ENCODE assay signal across 10 cellular contexts in genomic region chr14:71400821-71401447, GRCh38.
DNase-seq lines count a peak whose midpoint lies in the region; ATAC-seq and TF ChIP-seq lines count a peak whose summit lies in the region.
"Had no signal": no experiment of that assay in that cellular context is flagged by ENCODE, and none has a peak within 500 bp of the region (broad histone marks: within the 10 kb centered on the region; RNA-seq: fewer than 3 reads in every experiment).

No MANE protein-coding gene starts in this region.

- POLR2A ChIA-PET in HEK293 (lab: Yijun Ruan, JAX) = no interaction called here

- no peaks in the 10 kb centered on the region for H3K9me3 ChIP-seq in HEK293 (ENCODE audit: control insufficient read depth, insufficient read depth, low read depth, low read length)
- no peaks in the 10 kb centered on the region for H3K9me3 ChIP-seq in aorta (ENCODE audit: control insufficient read depth, low read length)

- peaks cover 23% of the 10 kb centered on the region for H3K36me3 Mint-ChIP-seq in activated T-helper 2 cell treated with anti-CD3 and anti-CD28 coated beads, Interferon-gamma antibody, Interleukin-2, Interleukin-4, amounts not matched to agents 10 μg/mL and 5 μg/mL and 100 μg/mL, durations not matched to agents 14 hours and 24 hours and 36 hours (ENCODE audit: low read depth)
- H3K36me3 Mint-ChIP-seq in memory B cell = peaks cover 8% of the 10 kb centered on the region

- peaks cover 10% of the 10 kb centered on the region for H3K4me1 ChIP-seq in HEK293 (ENCODE audit: control insufficient read depth, insufficient read depth, low read length)
- peaks cover 2 to 3% of the 10 kb centered on the region in 2 donors for H3K4me1 ChIP-seq in aorta (ENCODE audit: control insufficient read depth in 1 of 2, insufficient read depth in 2 of 2, low read length in 2 of 2)

- H3K36me3 ChIP-seq in HEK293 (ENCODE audit: control insufficient read depth in 2 of 2, insufficient read depth in 1 of 2, low read length in 2 of 2) (no peaks in the 10 kb centered on the region), aorta (ENCODE audit: control insufficient read depth in 1 of 2, insufficient read depth in 2 of 2, low read length in 1 of 2) (no peaks in the 10 kb centered on the region)

- peak overlapping the region; percentile 7 for H3K4me3 Mint-ChIP-seq in activated T-helper 2 cell treated with anti-CD3 and anti-CD28 coated beads, Interferon-gamma antibody, Interleukin-2, Interleukin-4, amounts not matched to agents 10 μg/mL and 5 μg/mL and 100 μg/mL, durations not matched to agents 14 hours and 24 hours and 36 hours (ENCODE audit: low read depth)
- H3K4me3 Mint-ChIP-seq in memory B cell = peak overlapping the region; percentile 40

- H3K4me1 Mint-ChIP-seq in activated T-helper 2 cell treated with anti-CD3 and anti-CD28 coated beads, Interferon-gamma antibody, Interleukin-2, Interleukin-4, amounts not matched to agents 10 μg/mL and 5 μg/mL and 100 μg/mL, durations not matched to agents 14 hours and 24 hours and 36 hours (ENCODE audit: low read depth) = peaks cover 51% of the 10 kb centered on the region
- H3K4me1 Mint-ChIP-seq in memory B cell = peaks cover 29% of the 10 kb centered on the region

- no peaks in the 10 kb centered on the region for H3K27me3 ChIP-seq in aorta (ENCODE audit: control insufficient read depth in 1 of 2, insufficient read depth in 2 of 2, low read length in 1 of 2)

- no peaks in the 10 kb centered on the region for H3K9me3 Mint-ChIP-seq in activated T-helper 2 cell treated with anti-CD3 and anti-CD28 coated beads, Interferon-gamma antibody, Interleukin-2, Interleukin-4, amounts not matched to agents 10 μg/mL and 5 μg/mL and 100 μg/mL, durations not matched to agents 14 hours and 24 hours and 36 hours
- H3K9me3 Mint-ChIP-seq in memory B cell = no peaks in the 10 kb centered on the region

- DNase-seq in Daoy (ENCODE audit: low read depth) (peak; percentile 32), memory B cell (ENCODE audit: low spot score in 2 of 2) (peak in 1 of 2 donors; percentile 68), NCI-H82 treated with DMSO at 0.1 percent for 48 hours (lab: John Stamatoyannopoulos, UW; ENCODE audit: unreplicated experiment) (no peak), lower leg skin (ENCODE audit: low spot score in 2 of 2) (no peak), aorta (no peak), HuH-7 (ENCODE audit: low spot score) (no peak)
- DNase-seq in activated T-helper 2 cell treated with anti-CD3 and anti-CD28 coated beads, Interferon-gamma antibody, Interleukin-2, Interleukin-4, amounts not matched to agents 10 μg/mL and 5 μg/mL and 100 μg/mL, durations not matched to agents 14 hours and 24 hours and 36 hours (ENCODE audit: low spot score) = no peak
- DNase-seq: COR-L47; stimulated activated CD8-positive, alpha-beta memory T cell treated with anti-CD3 and anti-CD28 coated beads, Interleukin-4, amount 100 ng/mL, for 48 hours had no signal

- no peaks in the 10 kb centered on the region for H3K27me3 Mint-ChIP-seq in activated T-helper 2 cell treated with anti-CD3 and anti-CD28 coated beads, Interferon-gamma antibody, Interleukin-2, Interleukin-4, amounts not matched to agents 10 μg/mL and 5 μg/mL and 100 μg/mL, durations not matched to agents 14 hours and 24 hours and 36 hours (ENCODE audit: low read depth)
- no peaks in the 10 kb centered on the region for H3K27me3 Mint-ChIP-seq in memory B cell

- no peak for TF ChIP-seq POLR2A in lower leg skin (IDR thresholded peaks at IDR 0.05)

- TF ChIP-seq CTCF in HEK293 (tag by site-specific recombination; IDR thresholded peaks at IDR 0.05) (no peak), lower leg skin (IDR thresholded peaks at IDR 0.05) (no peak)

- H3K27ac ChIP-seq in HEK293 (ENCODE audit: extremely low read depth, low read depth, low read length) (no peak overlapping the region), aorta (ENCODE audit: low read depth in 1 of 2, low read length in 2 of 2) (no peak overlapping the region)

- peak; percentile 52 for ATAC-seq in memory B cell (ENCODE audit: low read depth)
- no peak for ATAC-seq in aorta (ENCODE audit: low FRiP score)

- no peak overlapping the region for H3K4me3 ChIP-seq in HEK293 (ENCODE audit: low read depth, low read length)
- H3K4me3 ChIP-seq in lower leg skin (ENCODE audit: low read depth, poor library complexity, severe bottlenecking) = no peak overlapping the region
- H3K4me3 ChIP-seq in aorta (ENCODE audit: low read length in 2 of 2) = no peak overlapping the region

- WGBS in lower leg skin, 2 donors = 68 to 74% methylated on average over 3 of the region's 3 CpGs
- 22 to 25% methylated on average over 3 of the region's 3 CpGs for WGBS in aorta, 2 donors

- H3K27ac Mint-ChIP-seq in activated T-helper 2 cell treated with anti-CD3 and anti-CD28 coated beads, Interferon-gamma antibody, Interleukin-2, Interleukin-4, amounts not matched to agents 10 μg/mL and 5 μg/mL and 100 μg/mL, durations not matched to agents 14 hours and 24 hours and 36 hours = peak overlapping the region; percentile 74
- peak overlapping the region; percentile 98 for H3K27ac Mint-ChIP-seq in memory B cell

- CTCF ChIA-PET in HEK293 (lab: Yijun Ruan, JAX) = interaction anchor here (1.2 kb wide), 1 partner anchor 192 kb away, joined by 3 read pairs; no protein-coding TSS in a partner anchor

- intact Hi-C loops in activated T-helper 2 cell treated with anti-CD3 and anti-CD28 coated beads, Interferon-gamma antibody, Interleukin-2, Interleukin-4, amounts not matched to agents 10 μg/mL and 5 μg/mL and 100 μg/mL, durations not matched to agents 14 hours and 24 hours and 36 hours (cut with micrococcal nuclease) = no loop called here
- intact Hi-C loops in lower leg skin (cut with DNase I; ENCODE audit: low total_unique reads) (no loop called here), aorta (cut with DNase I) (loop anchor here (5.0 kb wide), 2 partner anchors 39 to 79 kb away; partner anchors contain the start of gene SIPA1L1 (in 1 of the 2))

TF ChIP-seq in HEK293, 187 proteins besides CTCF, POLR2A, EP300 and RAD21 (continues in another document):
- TF ChIP-seq TRIM28 (IDR thresholded peaks at IDR 0.05; ENCODE audit: borderline replicate concordance, low read length) = peak; percentile 69
- TF ChIP-seq ZNF148 (tag by site-specific recombination; IDR thresholded peaks at IDR 0.05; ENCODE audit: borderline replicate concordance) = no peak
- no peak for TF ChIP-seq ZNF629 (tag by site-specific recombination; IDR thresholded peaks at IDR 0.05)
- no peak for TF ChIP-seq BCL11B (tag by site-specific recombination; IDR thresholded peaks at IDR 0.05; ENCODE audit: low read depth)
- no peak for TF ChIP-seq ZNF639 (tag by site-specific recombination; IDR thresholded peaks at IDR 0.05)
- TF ChIP-seq EGR2 (tag by site-specific recombination; IDR thresholded peaks at IDR 0.05; ENCODE audit: low read depth) = no peak
- TF ChIP-seq ZNF404 (tag by site-specific recombination; IDR thresholded peaks at IDR 0.05) = no peak
- TF ChIP-seq ZBTB21 (tag by site-specific recombination; IDR thresholded peaks at IDR 0.05) = no peak
- TF ChIP-seq RBAK (tag by site-specific recombination; IDR thresholded peaks at IDR 0.05) = no peak
- TF ChIP-seq ZBTB44 (tag by site-specific recombination; IDR thresholded peaks at IDR 0.05) = 0 out of 2 replicates have a peak, but pooled peaks have one; percentile 19
- TF ChIP-seq ZNF623 (tag by site-specific recombination; IDR thresholded peaks at IDR 0.05) = no peak

Comparison
In these comparisons a context has a peak if more than half of its experiments do, and no peak if none do; other contexts are left out.
1. intact Hi-C loops: an anchor here in aorta (5.0 kb wide); none called in activated T-helper 2 cell treated with anti-CD3 and anti-CD28 coated beads, Interferon-gamma antibody, Interleukin-2, Interleukin-4, amounts not matched to agents 10 μg/mL and 5 μg/mL and 100 μg/mL, durations not matched to agents 14 hours and 24 hours and 36 hours and lower leg skin.